ENCODE assay signal across 15 cellular contexts in genomic region chr7:133795061-133795460, GRCh38.
"Had no signal": no experiment of that assay in that cellular context is flagged by ENCODE, and none has a peak within 500 bp of the region (broad histone marks: within the 10 kb centered on the region; RNA-seq: fewer than 3 reads in every experiment).

No MANE protein-coding gene starts in this region.

- H3K27ac ChIP-seq: heart right ventricle, left ventricle myocardium inferior, transverse colon had no signal

- H3K4me1 ChIP-seq: transverse colon had no signal

- H3K9me3 ChIP-seq: heart right ventricle, left ventricle myocardium inferior, transverse colon had no signal

- H3K4me3 ChIP-seq: heart right ventricle, left ventricle myocardium inferior, smooth muscle cell, transverse colon had no signal

- H3K36me3 ChIP-seq: left ventricle myocardium inferior, transverse colon had no signal

- H3K27me3 ChIP-seq: heart right ventricle, transverse colon had no signal

- DNase-seq: activated CD4-positive, alpha-beta T cell treated with anti-CD3 and anti-CD28 coated beads for 48 hours; activated CD8-positive, alpha-beta memory T cell treated with anti-CD3 and anti-CD28 coated beads, Interleukin-2, amount 50 U/mL, for 48 hours; activated CD8-positive, alpha-beta T cell treated with anti-CD3 and anti-CD28 coated beads, Interleukin-2, amount 10 ng/mL, durations not matched to agents 7 days and 5 days; activated naive CD8-positive, alpha-beta T cell treated with anti-CD3 and anti-CD28 coated beads, Interleukin-2, amount 10 ng/mL, durations not matched to agents 7 days and 5 days; anterior cingulate cortex; endodermal cell; left ventricle myocardium inferior; natural killer cell; posterior cingulate gyrus; right cardiac atrium; transverse colon had no signal

- ATAC-seq: activated CD8-positive, alpha-beta T cell treated with anti-CD3 and anti-CD28 coated beads, Interleukin-2, amount 10 ng/mL, durations not matched to agents 7 days and 5 days; natural killer cell; right cardiac atrium; stimulated activated effector memory CD8-positive, alpha-beta T cell treated with anti-CD3 and anti-CD28 coated beads, Interleukin-12 subunit alpha, Interleukin-12 subunit beta, amount 100 ng/mL, for 72 hours; WTC11 had no signal
